Comparison of ENCODE assay signal across 27 cellular contexts in genomic region chr18:24103622-24104021, GRCh38. TPM values are rescaled to one million over a fixed set of nuclear protein-coding genes. Genes with fewer than 3 reads are reported as not detected.
A peak's percentile ranks its signal among the peaks of the same experiment; 100 is the strongest.
DNase-seq lines count a peak whose midpoint lies in the region; ATAC-seq and TF ChIP-seq lines count a peak whose summit lies in the region.
"Had no signal": no experiment of that assay in that cellular context is flagged by ENCODE, and none has a peak within 500 bp of the region (broad histone marks: within the 10 kb centered on the region; RNA-seq: fewer than 3 reads in every experiment).

No MANE protein-coding gene starts in this region.

- H3K36me3 ChIP-seq in GM23338 (ENCODE audit: insufficient read depth) = peaks cover 9% of the 10 kb centered on the region
- no peaks in the 10 kb centered on the region for H3K36me3 ChIP-seq in gastrocnemius medialis
- H3K36me3 ChIP-seq: MG63, SJSA1 had no signal

- peaks cover 6% of the 10 kb centered on the region for H3K4me1 Mint-ChIP-seq in T-helper 1 cell treated with Interleukin-12 subunit alpha and Interleukin-12 subunit beta and Interleukin-4 antibody, amounts not matched to agents 30 μg/mL and 1 μg/mL, for 36 hours (ENCODE audit: low read depth)
- H3K4me1 Mint-ChIP-seq in GM23338 = no peaks in the 10 kb centered on the region; the same call in 2 of the 3 replicates
- peaks cover 16% of the 10 kb centered on the region for H3K4me1 Mint-ChIP-seq in activated T-helper 17 cell treated with anti-CD3 and anti-CD28 coated beads, Interleukin-2, amount 50 U/mL, for 72 hours

- H3F3A ChIP-seq in GM23338 (replicated peaks; ENCODE audit: low read depth) = no peaks in the 10 kb centered on the region

- no peak overlapping the region for H2AFZ ChIP-seq in GM23338

- TF ChIP-seq CTCF in GM23338 (conservative IDR thresholded peaks at IDR 0.05; ENCODE audit: low read depth in 2 of 2) = no peak
- no peak for TF ChIP-seq CTCF in gastrocnemius medialis (IDR thresholded peaks at IDR 0.05 in 4 of 5, conservative IDR thresholded peaks at IDR 0.05 in 1 of 5)

- ATAC-seq in GM23338 (no peak), gastrocnemius medialis (no peak), GM21825 (IDR thresholded peaks at IDR 0.05; ENCODE audit: unreplicated experiment) (no peak)
- no peak for ATAC-seq in activated T-helper 17 cell treated with anti-CD3 and anti-CD28 coated beads, Interleukin-2, amount 50 U/mL, for 72 hours (replicated peaks)
- no peak for ATAC-seq in activated CD4-positive, CD25-positive, alpha-beta regulatory T cell treated with anti-CD3 and anti-CD28 coated beads, Interleukin-2, amount 50 U/mL, for 24 hours
- ATAC-seq: GM12878 had no signal

- intact Hi-C loops in gastrocnemius medialis (cut with DNase I; ENCODE audit: low total_unique reads) = no loop called here

- peaks cover 24% of the 10 kb centered on the region for H3K36me3 Mint-ChIP-seq in T-helper 1 cell treated with Interleukin-12 subunit alpha and Interleukin-12 subunit beta and Interleukin-4 antibody, amounts not matched to agents 30 μg/mL and 1 μg/mL, for 36 hours (ENCODE audit: low read depth)
- H3K36me3 Mint-ChIP-seq in GM23338 (ENCODE audit: low read depth) = peaks cover 8% of the 10 kb centered on the region
- H3K36me3 Mint-ChIP-seq in activated T-helper 17 cell treated with anti-CD3 and anti-CD28 coated beads, Interleukin-2, amount 50 U/mL, for 72 hours (ENCODE audit: low read depth) = peaks cover 87% of the 10 kb centered on the region

- DNase-seq in T-helper 1 cell (no peak), GM23338 (ENCODE audit: low spot score) (no peak), left kidney (ENCODE audit: low read depth, low spot score) (peak; percentile 60), gastrocnemius medialis (no peak)
- DNase-seq: 8988T, ACHN, COR-L47, DMS53, EL, GDM1, HCEC 1CT, KG1, MG63, NCI-H1105 treated with DMSO at 0.1 percent for 48 hours, NCI-H1694, NCI-H2029 treated with DMSO at 0.1 percent for 48 hours, NCI-H226, NCI-H510A, NCI-H69, Right ventricle myocardium superior, RPMI8226 had no signal

- peaks cover 26% of the 10 kb centered on the region for H3K79me2 ChIP-seq in GM23338 (replicated peaks; ENCODE audit: insufficient read depth)

- no peak overlapping the region for H3K4me2 ChIP-seq in GM23338

- H3K9me2 ChIP-seq in GM23338 (ENCODE audit: insufficient read depth) = no peaks in the 10 kb centered on the region

- H3K27ac ChIP-seq in GM23338 (ENCODE audit: low read depth) (0 out of 2 replicates have a peak overlapping the region, but pooled peaks have one; percentile 35), gastrocnemius medialis (no peak overlapping the region)
- H3K27ac ChIP-seq: SJSA1 had no signal

- no peak overlapping the region for H3K4me3 ChIP-seq in GM23338
- no peak overlapping the region for H3K4me3 ChIP-seq in gastrocnemius medialis
- H3K4me3 ChIP-seq: GM12878, MG63, SJSA1 had no signal

- no peaks in the 10 kb centered on the region for H3K9me3 Mint-ChIP-seq in T-helper 1 cell treated with Interleukin-12 subunit alpha and Interleukin-12 subunit beta and Interleukin-4 antibody, amounts not matched to agents 30 μg/mL and 1 μg/mL, for 36 hours
- no peaks in the 10 kb centered on the region for H3K9me3 Mint-ChIP-seq in GM23338
- no peaks in the 10 kb centered on the region for H3K9me3 Mint-ChIP-seq in activated T-helper 17 cell treated with anti-CD3 and anti-CD28 coated beads, Interleukin-2, amount 50 U/mL, for 72 hours

- no peak overlapping the region for H3K4me3 Mint-ChIP-seq in T-helper 1 cell treated with Interleukin-12 subunit alpha and Interleukin-12 subunit beta and Interleukin-4 antibody, amounts not matched to agents 30 μg/mL and 1 μg/mL, for 36 hours
- no peak overlapping the region for H3K4me3 Mint-ChIP-seq in GM23338
- H3K4me3 Mint-ChIP-seq in activated T-helper 17 cell treated with anti-CD3 and anti-CD28 coated beads, Interleukin-2, amount 50 U/mL, for 72 hours = no peak overlapping the region

- peak overlapping the region; percentile 6 for H3K27ac Mint-ChIP-seq in T-helper 1 cell treated with Interleukin-12 subunit alpha and Interleukin-12 subunit beta and Interleukin-4 antibody, amounts not matched to agents 30 μg/mL and 1 μg/mL, for 36 hours
- H3K27ac Mint-ChIP-seq in GM23338 = no peak overlapping the region
- peak overlapping the region; percentile 68 for H3K27ac Mint-ChIP-seq in activated T-helper 17 cell treated with anti-CD3 and anti-CD28 coated beads, Interleukin-2, amount 50 U/mL, for 72 hours

- no peak for TF ChIP-seq POLR2A in gastrocnemius medialis (IDR thresholded peaks at IDR 0.05)

- H3K4me1 ChIP-seq in GM23338 (ENCODE audit: insufficient read depth) (no peaks in the 10 kb centered on the region), gastrocnemius medialis (no peaks in the 10 kb centered on the region)

- in situ Hi-C loops in gastrocnemius medialis (cut with MboI; ENCODE audit: low sequenced_read_pairs in 4 of 4) = loop anchor here in 1 of 4 donors (25.0 kb wide), 1 partner anchor 466 kb away; no protein-coding TSS in a partner anchor

- H3K9me3 ChIP-seq in gastrocnemius medialis = no peaks in the 10 kb centered on the region
- H3K9me3 ChIP-seq: MG63, SJSA1 had no signal

- peaks cover 6% of the 10 kb centered on the region for H4K20me1 ChIP-seq in GM23338 (replicated peaks; ENCODE audit: insufficient read depth)

- H3K27me3 ChIP-seq in GM23338 (ENCODE audit: insufficient read depth) (no peaks in the 10 kb centered on the region), gastrocnemius medialis (no peaks in the 10 kb centered on the region)
- H3K27me3 ChIP-seq: MG63, SJSA1 had no signal

- H3K27me3 Mint-ChIP-seq in T-helper 1 cell treated with Interleukin-12 subunit alpha and Interleukin-12 subunit beta and Interleukin-4 antibody, amounts not matched to agents 30 μg/mL and 1 μg/mL, for 36 hours (ENCODE audit: low read depth) = no peaks in the 10 kb centered on the region
- peaks cover 5% of the 10 kb centered on the region for H3K27me3 Mint-ChIP-seq in GM23338 (ENCODE audit: insufficient read depth, low read depth, poor library complexity)
- H3K27me3 Mint-ChIP-seq in activated T-helper 17 cell treated with anti-CD3 and anti-CD28 coated beads, Interleukin-2, amount 50 U/mL, for 72 hours = no peaks in the 10 kb centered on the region

TF ChIP-seq in GM23338, 12 proteins besides CTCF, POLR2A, EP300 and RAD21 (continues in another document):
- TF ChIP-seq REST (IDR thresholded peaks at IDR 0.05; ENCODE audit: unreplicated experiment) (no peak), POLR2AphosphoS5 (IDR thresholded peaks at IDR 0.05; ENCODE audit: low read depth) (no peak), ZNF331 (CRISPR knock-in tag; IDR thresholded peaks at IDR 0.05; ENCODE audit: low read depth) (no peak), CREB1 (CRISPR knock-in tag; IDR thresholded peaks at IDR 0.05; ENCODE audit: low read depth) (no peak)

RNA-seq across cellular contexts. Expression of gene CABYR, which starts 35.2 kb away (rescaled TPM):
- total RNA-seq in GM23338 (2014; rRNA removed; shearing (Covaris generic)) = 34.6 and 48.4 TPM in 2 replicates
- polyA plus RNA-seq in GM23338 (2016; fragmentation: Nextera tagmentation; extraction: Ambion mirVana) = 20.2 and 24.0 TPM in 2 replicates
- 1 to 10 TPM; 4.7 to 5.2 TPM for total RNA-seq in activated T-helper 17 cell treated with anti-CD3 and anti-CD28 coated beads, Interleukin-2, amount 50 U/mL, for 72 hours
- under 1 TPM in 3 of 4 donors, not detected in 1; 0.33 to 0.51 (median 0.42) TPM for total RNA-seq in gastrocnemius medialis
- total RNA-seq: Right ventricle myocardium superior had no signal
